Comparison of ENCODE assay signal across 1 cellular context in the genomic region with DNA sequence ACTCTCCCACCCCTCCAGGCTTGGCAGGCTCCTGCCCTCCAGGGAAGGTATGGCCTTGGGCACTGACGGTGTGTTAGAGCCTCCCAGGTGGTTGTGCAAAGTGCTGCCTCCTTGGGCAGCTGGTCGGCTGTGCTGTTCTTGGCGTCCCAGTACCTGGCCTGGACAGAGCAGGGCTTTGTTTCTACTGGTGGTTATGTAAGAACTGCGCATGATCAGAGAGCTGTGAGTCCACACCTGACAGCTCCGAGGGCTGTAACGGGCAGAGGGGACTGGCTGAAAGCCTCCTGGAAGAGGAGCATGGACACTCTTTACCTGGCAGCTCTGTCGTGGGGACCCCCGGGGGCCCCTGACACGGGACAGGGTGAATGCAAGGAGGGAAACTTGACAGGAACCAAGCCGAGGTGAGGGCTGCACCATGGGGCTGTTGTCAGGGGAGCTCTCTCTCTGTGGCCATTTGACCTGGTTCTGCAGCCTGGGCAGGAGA.
TF ChIP-seq lines count a peak whose summit lies in the region.

No MANE protein-coding gene starts in this region.

TF ChIP-seq in HepG2, 621 proteins besides CTCF, POLR2A, EP300 and RAD21 (continues in another document):
- peak; percentile 8; the same call in 1 of the 2 replicates for TF ChIP-seq CEBPB (IDR thresholded peaks at IDR 0.05; ENCODE audit: borderline replicate concordance, low read depth, low read length)
- TF ChIP-seq TCF7L2 (IDR thresholded peaks at IDR 0.05; ENCODE audit: low read depth, low read length) = no peak
- no peak for TF ChIP-seq SCMH1 (CRISPR knock-in tag; IDR thresholded peaks at IDR 0.05; ENCODE audit: borderline replicate concordance)
- TF ChIP-seq ZNF121 (CRISPR knock-in tag; IDR thresholded peaks at IDR 0.05) = no peak
- TF ChIP-seq NR2C2 (CRISPR knock-in tag; IDR thresholded peaks at IDR 0.05; ENCODE audit: borderline replicate concordance) = no peak
- TF ChIP-seq SOX13 (IDR thresholded peaks at IDR 0.05) = no peak
- peak in 1 of 2 experiments; percentile 29; a peak in 1 of 4 replicates for TF ChIP-seq SOX13 (CRISPR knock-in tag; conservative IDR thresholded peaks at IDR 0.05 in 1 of 2, IDR thresholded peaks at IDR 0.05 in 1 of 2)
- TF ChIP-seq TSC22D2 (CRISPR knock-in tag; IDR thresholded peaks at IDR 0.05; ENCODE audit: borderline replicate concordance) = no peak
- no peak for TF ChIP-seq ARNT (IDR thresholded peaks at IDR 0.05)
- no peak for TF ChIP-seq KLF6 (CRISPR knock-in tag; IDR thresholded peaks at IDR 0.05)
- no peak for TF ChIP-seq ZNF678 (CRISPR knock-in tag; IDR thresholded peaks at IDR 0.05)
- no peak for TF ChIP-seq NCOA5 (CRISPR knock-in tag; IDR thresholded peaks at IDR 0.05)
- TF ChIP-seq UBTF (CRISPR knock-in tag; IDR thresholded peaks at IDR 0.05) = 0 out of 2 replicates have a peak, but pooled peaks have one; percentile 32
- no peak for TF ChIP-seq ZNF770 (CRISPR knock-in tag; IDR thresholded peaks at IDR 0.05)
- TF ChIP-seq NCOA1 (CRISPR knock-in tag; IDR thresholded peaks at IDR 0.05) = no peak
- no peak for TF ChIP-seq RBAK (CRISPR knock-in tag; IDR thresholded peaks at IDR 0.05)
- TF ChIP-seq, protein P1, sequence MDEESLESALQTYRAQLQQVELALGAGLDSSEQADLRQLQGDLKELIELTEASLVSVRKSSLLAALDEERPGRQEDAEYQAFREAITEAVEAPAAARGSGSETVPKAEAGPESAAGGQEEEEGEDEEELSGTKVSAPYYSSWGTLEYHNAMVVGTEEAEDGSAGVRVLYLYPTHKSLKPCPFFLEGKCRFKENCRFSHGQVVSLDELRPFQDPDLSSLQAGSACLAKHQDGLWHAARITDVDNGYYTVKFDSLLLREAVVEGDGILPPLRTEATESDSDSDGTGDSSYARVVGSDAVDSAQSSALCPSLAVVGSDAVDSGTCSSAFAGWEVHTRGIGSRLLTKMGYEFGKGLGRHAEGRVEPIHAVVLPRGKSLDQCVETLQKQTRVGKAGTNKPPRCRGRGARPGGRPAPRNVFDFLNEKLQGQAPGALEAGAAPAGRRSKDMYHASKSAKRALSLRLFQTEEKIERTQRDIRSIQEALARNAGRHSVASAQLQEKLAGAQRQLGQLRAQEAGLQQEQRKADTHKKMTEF (CRISPR knock-in tag; IDR thresholded peaks at IDR 0.05) = peak; percentile 19; the same call in 1 of the 2 replicates
- no peak for TF ChIP-seq ZNF230 (CRISPR knock-in tag; IDR thresholded peaks at IDR 0.05)
- TF ChIP-seq MAFG (CRISPR knock-in tag; IDR thresholded peaks at IDR 0.05) = no peak
- TF ChIP-seq RXRB (CRISPR knock-in tag; IDR thresholded peaks at IDR 0.05; ENCODE audit: borderline replicate concordance) = no peak
- TF ChIP-seq ISX (CRISPR knock-in tag; conservative IDR thresholded peaks at IDR 0.05) = no peak
- TF ChIP-seq, protein P2, sequence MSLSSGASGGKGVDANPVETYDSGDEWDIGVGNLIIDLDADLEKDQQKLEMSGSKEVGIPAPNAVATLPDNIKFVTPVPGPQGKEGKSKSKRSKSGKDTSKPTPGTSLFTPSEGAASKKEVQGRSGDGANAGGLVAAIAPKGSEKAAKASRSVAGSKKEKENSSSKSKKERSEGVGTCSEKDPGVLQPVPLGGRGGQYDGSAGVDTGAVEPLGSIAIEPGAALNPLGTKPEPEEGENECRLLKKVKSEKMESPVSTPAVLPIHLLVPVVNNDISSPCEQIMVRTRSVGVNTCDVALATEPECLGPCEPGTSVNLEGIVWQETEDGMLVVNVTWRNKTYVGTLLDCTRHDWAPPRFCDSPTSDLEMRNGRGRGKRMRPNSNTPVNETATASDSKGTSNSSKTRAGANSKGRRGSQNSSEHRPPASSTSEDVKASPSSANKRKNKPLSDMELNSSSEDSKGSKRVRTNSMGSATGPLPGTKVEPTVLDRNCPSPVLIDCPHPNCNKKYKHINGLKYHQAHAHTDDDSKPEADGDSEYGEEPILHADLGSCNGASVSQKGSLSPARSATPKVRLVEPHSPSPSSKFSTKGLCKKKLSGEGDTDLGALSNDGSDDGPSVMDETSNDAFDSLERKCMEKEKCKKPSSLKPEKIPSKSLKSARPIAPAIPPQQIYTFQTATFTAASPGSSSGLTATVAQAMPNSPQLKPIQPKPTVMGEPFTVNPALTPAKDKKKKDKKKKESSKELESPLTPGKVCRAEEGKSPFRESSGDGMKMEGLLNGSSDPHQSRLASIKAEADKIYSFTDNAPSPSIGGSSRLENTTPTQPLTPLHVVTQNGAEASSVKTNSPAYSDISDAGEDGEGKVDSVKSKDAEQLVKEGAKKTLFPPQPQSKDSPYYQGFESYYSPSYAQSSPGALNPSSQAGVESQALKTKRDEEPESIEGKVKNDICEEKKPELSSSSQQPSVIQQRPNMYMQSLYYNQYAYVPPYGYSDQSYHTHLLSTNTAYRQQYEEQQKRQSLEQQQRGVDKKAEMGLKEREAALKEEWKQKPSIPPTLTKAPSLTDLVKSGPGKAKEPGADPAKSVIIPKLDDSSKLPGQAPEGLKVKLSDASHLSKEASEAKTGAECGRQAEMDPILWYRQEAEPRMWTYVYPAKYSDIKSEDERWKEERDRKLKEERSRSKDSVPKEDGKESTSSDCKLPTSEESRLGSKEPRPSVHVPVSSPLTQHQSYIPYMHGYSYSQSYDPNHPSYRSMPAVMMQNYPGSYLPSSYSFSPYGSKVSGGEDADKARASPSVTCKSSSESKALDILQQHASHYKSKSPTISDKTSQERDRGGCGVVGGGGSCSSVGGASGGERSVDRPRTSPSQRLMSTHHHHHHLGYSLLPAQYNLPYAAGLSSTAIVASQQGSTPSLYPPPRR (CRISPR knock-in tag; IDR thresholded peaks at IDR 0.05; ENCODE audit: borderline replicate concordance) = no peak
- peak; percentile 27; the same call in 1 of the 2 replicates for TF ChIP-seq KDM2A (CRISPR knock-in tag; IDR thresholded peaks at IDR 0.05; ENCODE audit: borderline replicate concordance, low read depth)
- TF ChIP-seq TFDP2 (CRISPR knock-in tag; IDR thresholded peaks at IDR 0.05) = no peak
- TF ChIP-seq ZBTB37 (CRISPR knock-in tag; IDR thresholded peaks at IDR 0.05) = no peak
- TF ChIP-seq HOXA3 (CRISPR knock-in tag; IDR thresholded peaks at IDR 0.05) = no peak
- TF ChIP-seq ZNF777 (CRISPR knock-in tag; IDR thresholded peaks at IDR 0.05) = 0 out of 2 replicates have a peak, but pooled peaks have one; percentile 33
- TF ChIP-seq ATF5 (CRISPR knock-in tag; IDR thresholded peaks at IDR 0.05; ENCODE audit: low read depth) = no peak
- TF ChIP-seq NCOA2 (CRISPR knock-in tag; IDR thresholded peaks at IDR 0.05) = no peak
- no peak for TF ChIP-seq ZNF607 (CRISPR knock-in tag; IDR thresholded peaks at IDR 0.05; ENCODE audit: borderline replicate concordance)
- TF ChIP-seq ZNF780A (CRISPR knock-in tag; IDR thresholded peaks at IDR 0.05) = no peak
- peak; percentile 40; the same call in 1 of the 2 replicates for TF ChIP-seq HIVEP1 (CRISPR knock-in tag; IDR thresholded peaks at IDR 0.05)
- TF ChIP-seq ZKSCAN8 (CRISPR knock-in tag; IDR thresholded peaks at IDR 0.05; ENCODE audit: borderline replicate concordance) = no peak
- no peak for TF ChIP-seq NFE2L1 (CRISPR knock-in tag; IDR thresholded peaks at IDR 0.05; ENCODE audit: borderline replicate concordance)
- no peak for TF ChIP-seq ZNF746 (CRISPR knock-in tag; IDR thresholded peaks at IDR 0.05)
- no peak for TF ChIP-seq CENPX (CRISPR knock-in tag; IDR thresholded peaks at IDR 0.05)
- peak; percentile 41 for TF ChIP-seq TEAD3 (CRISPR knock-in tag; optimal IDR thresholded peaks at IDR 0.05; ENCODE audit: borderline replicate concordance)
- TF ChIP-seq, protein P3, sequence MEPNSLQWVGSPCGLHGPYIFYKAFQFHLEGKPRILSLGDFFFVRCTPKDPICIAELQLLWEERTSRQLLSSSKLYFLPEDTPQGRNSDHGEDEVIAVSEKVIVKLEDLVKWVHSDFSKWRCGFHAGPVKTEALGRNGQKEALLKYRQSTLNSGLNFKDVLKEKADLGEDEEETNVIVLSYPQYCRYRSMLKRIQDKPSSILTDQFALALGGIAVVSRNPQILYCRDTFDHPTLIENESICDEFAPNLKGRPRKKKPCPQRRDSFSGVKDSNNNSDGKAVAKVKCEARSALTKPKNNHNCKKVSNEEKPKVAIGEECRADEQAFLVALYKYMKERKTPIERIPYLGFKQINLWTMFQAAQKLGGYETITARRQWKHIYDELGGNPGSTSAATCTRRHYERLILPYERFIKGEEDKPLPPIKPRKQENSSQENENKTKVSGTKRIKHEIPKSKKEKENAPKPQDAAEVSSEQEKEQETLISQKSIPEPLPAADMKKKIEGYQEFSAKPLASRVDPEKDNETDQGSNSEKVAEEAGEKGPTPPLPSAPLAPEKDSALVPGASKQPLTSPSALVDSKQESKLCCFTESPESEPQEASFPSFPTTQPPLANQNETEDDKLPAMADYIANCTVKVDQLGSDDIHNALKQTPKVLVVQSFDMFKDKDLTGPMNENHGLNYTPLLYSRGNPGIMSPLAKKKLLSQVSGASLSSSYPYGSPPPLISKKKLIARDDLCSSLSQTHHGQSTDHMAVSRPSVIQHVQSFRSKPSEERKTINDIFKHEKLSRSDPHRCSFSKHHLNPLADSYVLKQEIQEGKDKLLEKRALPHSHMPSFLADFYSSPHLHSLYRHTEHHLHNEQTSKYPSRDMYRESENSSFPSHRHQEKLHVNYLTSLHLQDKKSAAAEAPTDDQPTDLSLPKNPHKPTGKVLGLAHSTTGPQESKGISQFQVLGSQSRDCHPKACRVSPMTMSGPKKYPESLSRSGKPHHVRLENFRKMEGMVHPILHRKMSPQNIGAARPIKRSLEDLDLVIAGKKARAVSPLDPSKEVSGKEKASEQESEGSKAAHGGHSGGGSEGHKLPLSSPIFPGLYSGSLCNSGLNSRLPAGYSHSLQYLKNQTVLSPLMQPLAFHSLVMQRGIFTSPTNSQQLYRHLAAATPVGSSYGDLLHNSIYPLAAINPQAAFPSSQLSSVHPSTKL (CRISPR knock-in tag; IDR thresholded peaks at IDR 0.05) = peak; percentile 19; the same call in 1 of the 2 replicates
- TF ChIP-seq, protein P4, sequence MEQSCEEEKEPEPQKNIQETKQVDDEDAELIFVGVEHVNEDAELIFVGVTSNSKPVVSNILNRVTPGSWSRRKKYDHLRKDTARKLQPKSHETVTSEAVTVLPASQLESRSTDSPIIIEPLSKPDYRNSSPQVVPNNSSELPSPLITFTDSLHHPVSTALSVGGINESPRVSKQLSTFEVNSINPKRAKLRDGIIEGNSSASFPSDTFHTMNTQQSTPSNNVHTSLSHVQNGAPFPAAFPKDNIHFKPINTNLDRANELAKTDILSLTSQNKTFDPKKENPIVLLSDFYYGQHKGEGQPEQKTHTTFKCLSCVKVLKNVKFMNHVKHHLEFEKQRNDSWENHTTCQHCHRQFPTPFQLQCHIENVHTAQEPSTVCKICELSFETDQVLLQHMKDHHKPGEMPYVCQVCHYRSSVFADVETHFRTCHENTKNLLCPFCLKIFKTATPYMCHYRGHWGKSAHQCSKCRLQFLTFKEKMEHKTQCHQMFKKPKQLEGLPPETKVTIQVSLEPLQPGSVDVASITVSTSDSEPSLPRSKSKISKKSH (CRISPR knock-in tag; IDR thresholded peaks at IDR 0.05; ENCODE audit: borderline replicate concordance) = no peak
- no peak for TF ChIP-seq TARDBP (CRISPR knock-in tag; IDR thresholded peaks at IDR 0.05)
- peak; percentile 50 for TF ChIP-seq GATAD2A (CRISPR knock-in tag; IDR thresholded peaks at IDR 0.05)
- TF ChIP-seq ZNF768 (CRISPR knock-in tag; IDR thresholded peaks at IDR 0.05) = peak; percentile 91
